Comparison of ENCODE assay signal across 1 cellular context in genomic region chr2:121576263-121576662, GRCh38.
TF ChIP-seq lines count a peak whose summit lies in the region.

No MANE protein-coding gene starts in this region.

TF ChIP-seq in K562, 482 proteins besides CTCF, POLR2A, EP300 and RAD21 (continued from another document):
- TF ChIP-seq MAFG (tag; conservative IDR thresholded peaks at IDR 0.05), result no peak
- no peak for TF ChIP-seq TCF7L2 (IDR thresholded peaks at IDR 0.05; ENCODE audit: low read depth, low read length)
- peak in 1 of 2 experiments; percentile 27; a peak in 1 of 4 replicates for TF ChIP-seq RCOR1 (IDR thresholded peaks at IDR 0.05; ENCODE audit: borderline replicate concordance in 1 of 2, low read depth in 2 of 2, low read length in 2 of 2)
- no peak for TF ChIP-seq KLF10 (CRISPR knock-in tag; IDR thresholded peaks at IDR 0.05)
- TF ChIP-seq CBFA2T3 (IDR thresholded peaks at IDR 0.05), result peak; percentile 40; the same call in 1 of the 2 replicates
- TF ChIP-seq CTBP1 (IDR thresholded peaks at IDR 0.05; ENCODE audit: borderline replicate concordance), result peak; percentile 46; the same call in 1 of the 2 replicates
- TF ChIP-seq TOE1 (IDR thresholded peaks at IDR 0.05; ENCODE audit: borderline replicate concordance), result no peak
- no peak for TF ChIP-seq TOE1 (CRISPR knock-in tag; IDR thresholded peaks at IDR 0.05; ENCODE audit: borderline replicate concordance, low read depth)
- 0 out of 2 replicates have a peak, but pooled peaks have one; percentile 16 for TF ChIP-seq GABPA (tag; conservative IDR thresholded peaks at IDR 0.05; ENCODE audit: low read depth)
- 0 out of 2 replicates have a peak, but pooled peaks have one; percentile 29 for TF ChIP-seq ETV1 (tag; conservative IDR thresholded peaks at IDR 0.05; ENCODE audit: low read depth)
- TF ChIP-seq USF2 (CRISPR knock-in tag; IDR thresholded peaks at IDR 0.05), result no peak
